In the genomic region with DNA sequence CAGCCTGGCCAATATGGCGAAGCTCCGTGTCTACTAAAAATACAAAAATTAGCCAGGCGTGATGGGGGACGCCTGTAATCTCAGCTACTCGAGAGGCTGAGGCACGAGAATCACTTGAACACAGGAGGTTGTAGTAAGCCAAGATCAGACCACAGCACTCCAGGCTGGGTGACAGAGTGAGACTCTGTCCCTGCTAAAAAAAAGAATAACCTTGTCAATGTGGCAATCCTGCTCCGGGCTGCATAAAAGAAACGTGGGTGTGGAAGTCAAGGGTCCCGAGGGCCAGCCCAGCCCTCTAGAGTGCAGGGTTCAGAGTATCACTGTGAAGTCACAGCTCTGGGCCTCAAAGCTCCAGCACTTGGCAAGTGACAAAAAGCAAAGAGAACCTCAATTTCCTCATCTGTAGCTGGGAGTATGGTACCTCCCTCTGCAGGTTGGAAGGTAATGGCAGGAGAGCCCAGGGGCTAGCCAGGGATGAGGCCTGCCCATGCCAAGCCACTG, we compare ENCODE assay signal across 25 cellular contexts.
"Had no signal": no experiment of that assay in that cellular context is flagged by ENCODE, and none has a peak within 500 bp of the region (broad histone marks: within the 10 kb centered on the region; RNA-seq: fewer than 3 reads in every experiment).

No MANE protein-coding gene starts in this region.

- DNase-seq: activated CD4-positive, alpha-beta memory T cell treated with anti-CD3 and anti-CD28 coated beads, Interleukin-2, amount 10 ng/mL, durations not matched to agents 7 days and 5 days; activated CD4-positive, alpha-beta T cell treated with anti-CD3 and anti-CD28 coated beads for 36 hours; activated CD4-positive, alpha-beta T cell treated with anti-CD3 and anti-CD28 coated beads, Interleukin-2, amount 50 U/mL, for 1 hour; activated CD4-positive, CD25-positive, alpha-beta regulatory T cell; activated gamma-delta T cell treated with Interleukin-2 at 50 U/mL for 16 hours; activated naive CD4-positive, alpha-beta T cell treated with anti-CD3 and anti-CD28 coated beads, Interleukin-2, amount 10 ng/mL, durations not matched to agents 7 days and 5 days; activated naive CD8-positive, alpha-beta T cell treated with anti-CD3 and anti-CD28 coated beads for 36 hours; activated T-cell treated with anti-CD3 and anti-CD28 coated beads, Interleukin-2, amount 50 U/mL, for 72 hours; brain microvascular endothelial cell; caudate nucleus; KG1; NCI-H1092; NCI-H1417; NCI-H1694; NCI-H2029; NCI-H2107; NCI-H2171 treated with DMSO at 0.1 percent for 48 hours; NCI-H226; NCI-H526; NCI-H82; PC-3; SIG-M5; T-helper 17 cell; T-helper 9 cell had no signal

- H3K36me3 ChIP-seq: brain microvascular endothelial cell had no signal

- ATAC-seq: activated CD4-positive, alpha-beta T cell treated with anti-CD3 and anti-CD28 coated beads for 36 hours; activated T-cell treated with anti-CD3 and anti-CD28 coated beads, Interleukin-2, amount 50 U/mL, for 72 hours; PC-3; T-helper 17 cell had no signal

- H3K9me3 Mint-ChIP-seq: activated CD4-positive, alpha-beta memory T cell treated with anti-CD3 and anti-CD28 coated beads, Interleukin-2, amount 10 ng/mL, durations not matched to agents 7 days and 5 days; activated naive CD4-positive, alpha-beta T cell treated with anti-CD3 and anti-CD28 coated beads, Interleukin-2, amount 10 ng/mL, durations not matched to agents 7 days and 5 days; activated naive CD8-positive, alpha-beta T cell treated with anti-CD3 and anti-CD28 coated beads for 36 hours; activated T-cell treated with anti-CD3 and anti-CD28 coated beads, Interleukin-2, amount 50 U/mL, for 72 hours; activated T-helper 2 cell treated with anti-CD3 and anti-CD28 coated beads, Interferon-gamma antibody, Interleukin-2, Interleukin-4, amounts not matched to agents 10 μg/mL and 5 μg/mL and 100 μg/mL, durations not matched to agents 14 hours and 24 hours and 36 hours had no signal

- H3K27ac ChIP-seq: brain microvascular endothelial cell had no signal

- H3K4me3 Mint-ChIP-seq: activated CD4-positive, alpha-beta memory T cell treated with anti-CD3 and anti-CD28 coated beads, Interleukin-2, amount 10 ng/mL, durations not matched to agents 7 days and 5 days; activated CD4-positive, alpha-beta T cell treated with anti-CD3 and anti-CD28 coated beads for 36 hours; activated naive CD4-positive, alpha-beta T cell treated with anti-CD3 and anti-CD28 coated beads, Interleukin-2, amount 10 ng/mL, durations not matched to agents 7 days and 5 days; activated naive CD8-positive, alpha-beta T cell treated with anti-CD3 and anti-CD28 coated beads for 36 hours; activated T-cell treated with anti-CD3 and anti-CD28 coated beads, Interleukin-2, amount 50 U/mL, for 72 hours; T-helper 17 cell had no signal

- H3K36me3 Mint-ChIP-seq: activated naive CD4-positive, alpha-beta T cell treated with anti-CD3 and anti-CD28 coated beads, Interleukin-2, amount 10 ng/mL, durations not matched to agents 7 days and 5 days; activated naive CD8-positive, alpha-beta T cell treated with anti-CD3 and anti-CD28 coated beads for 36 hours had no signal

- H3K27me3 Mint-ChIP-seq: activated naive CD8-positive, alpha-beta T cell treated with anti-CD3 and anti-CD28 coated beads for 36 hours had no signal

- H3K27me3 ChIP-seq: brain microvascular endothelial cell had no signal

- H3K27ac Mint-ChIP-seq: activated CD4-positive, alpha-beta memory T cell treated with anti-CD3 and anti-CD28 coated beads, Interleukin-2, amount 10 ng/mL, durations not matched to agents 7 days and 5 days; activated CD4-positive, alpha-beta T cell treated with anti-CD3 and anti-CD28 coated beads for 36 hours; activated naive CD4-positive, alpha-beta T cell treated with anti-CD3 and anti-CD28 coated beads, Interleukin-2, amount 10 ng/mL, durations not matched to agents 7 days and 5 days; activated naive CD8-positive, alpha-beta T cell treated with anti-CD3 and anti-CD28 coated beads for 36 hours; activated T-cell treated with anti-CD3 and anti-CD28 coated beads, Interleukin-2, amount 50 U/mL, for 72 hours; activated T-helper 2 cell treated with anti-CD3 and anti-CD28 coated beads, Interferon-gamma antibody, Interleukin-2, Interleukin-4, amounts not matched to agents 10 μg/mL and 5 μg/mL and 100 μg/mL, durations not matched to agents 14 hours and 24 hours and 36 hours; T-helper 17 cell had no signal
